ENCODE assay signal across 8 cellular contexts in the genomic region with DNA sequence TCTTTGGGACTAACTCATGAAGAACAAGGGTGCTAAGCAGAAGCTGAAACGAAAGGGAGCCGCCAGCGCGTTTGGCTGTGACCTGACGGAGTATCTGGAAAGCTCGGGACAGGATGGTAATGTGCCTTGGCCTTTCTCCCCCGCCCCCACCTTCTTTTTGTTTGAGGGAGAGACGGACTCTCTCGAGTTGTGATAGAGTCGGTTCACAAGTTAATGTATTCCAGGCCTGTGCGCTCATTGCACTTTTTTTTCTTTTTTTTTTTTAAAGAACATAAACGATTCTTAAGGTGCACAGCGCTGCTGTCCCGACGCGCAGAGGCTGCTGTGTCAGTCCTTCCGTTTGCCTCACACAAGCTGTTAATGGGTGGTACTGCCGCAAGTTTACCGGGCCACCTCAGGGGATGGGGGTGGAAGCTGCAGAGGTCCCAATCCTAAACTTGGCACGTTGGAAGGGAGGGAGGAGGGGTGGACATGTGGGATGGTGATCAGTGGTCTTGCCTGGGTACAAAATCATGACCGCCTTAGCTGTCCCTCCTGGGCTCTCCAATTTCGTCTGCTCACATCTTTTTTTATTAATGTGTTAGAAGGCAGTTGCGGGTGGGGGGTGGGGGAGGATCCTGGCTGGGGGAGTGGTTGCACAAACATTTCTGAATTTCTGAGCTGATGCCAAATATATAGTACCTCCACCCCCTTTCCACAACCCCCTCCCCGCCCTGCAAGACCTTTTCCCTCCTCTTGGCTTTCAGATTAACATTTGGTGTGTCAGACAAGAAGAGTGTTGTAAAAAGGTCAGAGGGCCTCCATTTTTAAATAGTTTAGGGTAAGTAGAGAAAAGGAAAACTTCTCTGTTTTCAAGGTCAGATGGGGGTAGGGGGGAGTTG. TPM values are rescaled to one million over a fixed set of nuclear protein-coding genes. Genes with fewer than 3 reads are reported as not detected.
DNase-seq lines count a peak whose midpoint lies in the region; ATAC-seq and TF ChIP-seq lines count a peak whose summit lies in the region.

No MANE protein-coding gene starts in this region.

- H3K4me3 ChIP-seq in Caco-2 (ENCODE audit: low read depth, low read length), result peak overlapping the region; percentile 36
- peak overlapping the region; percentile 97 for H3K4me3 ChIP-seq in coronary artery

- peaks cover 17% of the 10 kb centered on the region for H3K4me1 Mint-ChIP-seq in Caco-2 (ENCODE audit: low read depth, unreplicated experiment)

- no peaks in the 10 kb centered on the region for H3K27me3 Mint-ChIP-seq in Caco-2 (ENCODE audit: insufficient read depth, unreplicated experiment)

- peak overlapping the region; percentile 86 to 96 for H3K27ac ChIP-seq in coronary artery

- peak; percentile 21 for ATAC-seq in GM21367 (IDR thresholded peaks at IDR 0.05; ENCODE audit: unreplicated experiment)

- no TSS peak for BruUV-seq in Caco-2 (replicated peaks; lab: Mats Ljungman, UMichigan)

- H3K9me3 ChIP-seq in Caco-2, result no peaks in the 10 kb centered on the region

- H3K36me3 Mint-ChIP-seq in Caco-2 (ENCODE audit: insufficient read depth, unreplicated experiment), result no peaks in the 10 kb centered on the region

- no peaks in the 10 kb centered on the region for H3K36me3 ChIP-seq in Caco-2 (ENCODE audit: control insufficient read depth, insufficient read depth, low read length)

- CTCF ChIA-PET in Caco-2 (lab: Charles Lee), result interaction anchor here (0.7 kb wide), 1 partner anchor 28 kb away, joined by 3 read pairs; no protein-coding TSS in a partner anchor

- TF ChIP-seq CTCF in Caco-2 (IDR thresholded peaks at IDR 0.05; ENCODE audit: insufficient read depth in 1 of 2, low read depth in 1 of 2, low read length in 1 of 2, severe bottlenecking in 1 of 2, unreplicated experiment in 1 of 2) (no peak), coronary artery (IDR thresholded peaks at IDR 0.05) (no peak)

- H3K9me3 Mint-ChIP-seq in Caco-2 (ENCODE audit: unreplicated experiment), result no peaks in the 10 kb centered on the region

- H3K27ac Mint-ChIP-seq in Caco-2 (ENCODE audit: unreplicated experiment), result no peak overlapping the region

- peak overlapping the region; percentile 82 for H3K4me3 Mint-ChIP-seq in Caco-2 (ENCODE audit: unreplicated experiment)

- peak in 1 of 2 experiments; percentile 8 for DNase-seq in Caco-2
- DNase-seq in HT1080 (ENCODE audit: low read depth), result peak; percentile 67
- DNase-seq in activated CD4-positive, CD25-positive, alpha-beta regulatory T cell treated with anti-CD3 and anti-CD28 coated beads, Interleukin-2, amount 50 U/mL, for 72 hours, result peak; percentile 37
- DNase-seq in coronary artery (ENCODE audit: low spot score), result no peak
- peak; percentile 57 for DNase-seq in medulla oblongata (ENCODE audit: extremely low spot score)
- peak; percentile 33 to 45 for DNase-seq in stimulated activated CD8-positive, alpha-beta memory T cell treated with anti-CD3 and anti-CD28 coated beads, Interleukin-2, amount 100 ng/mL, for 1 hour (ENCODE audit: low read depth in 2 of 2)
- no peak for DNase-seq in NK-92 (lab: John Stamatoyannopoulos, UW; ENCODE audit: unreplicated experiment)

- intact Hi-C loops in Caco-2 (cut with micrococcal nuclease; ENCODE audit: unreplicated experiment), result loop anchor here (1.0 kb wide), 2 partner anchors 7 to 57 kb away; no protein-coding TSS in a partner anchor

- peaks cover 29% of the 10 kb centered on the region for H3K4me1 ChIP-seq in Caco-2

- POLR2A ChIA-PET in Caco-2 (lab: Charles Lee), result interaction anchor here (0.6 kb wide), 2 partner anchors 169 to 230 kb away, joined by 3 to 4 read pairs; no protein-coding TSS in a partner anchor

- H3K27me3 ChIP-seq in Caco-2 (replicated peaks; ENCODE audit: control insufficient read depth, insufficient read depth, low read length), result no peaks in the 10 kb centered on the region

RNA-seq across cellular contexts. Expression of a gene that starts 0.9 kb away (rescaled TPM):
- total RNA-seq in Caco-2 (2022), result 0.25 and 0.49 TPM in 2 replicates
- 12.9 and 14.4 TPM in 2 replicates for total RNA-seq in HT1080 (2014; rRNA removed; shearing (Covaris generic))
- 5.7 and 6.3 TPM in 2 replicates for polyA plus RNA-seq in HT1080 (2015; cell fraction: cytosol; rRNA removed)
- polyA plus RNA-seq in HT1080 (2015; cell fraction: nucleus; rRNA removed), result 7.4 and 10.4 TPM in 2 replicates

RNA-seq across cellular contexts. Expression of a gene that starts 54.5 kb away (rescaled TPM):
- 56.9 and 59.7 TPM in 2 replicates for total RNA-seq in Caco-2 (2022)
- 16.1 and 16.3 TPM in 2 replicates for total RNA-seq in HT1080 (2014; rRNA removed; shearing (Covaris generic))
- 25.9 and 27.9 TPM in 2 replicates for polyA plus RNA-seq in HT1080 (2015; cell fraction: cytosol; rRNA removed)
- polyA plus RNA-seq in HT1080 (2015; cell fraction: nucleus; rRNA removed), result 29.6 and 31.0 TPM in 2 replicates

Comparison
In these comparisons a context has a peak if more than half of its experiments do, and no peak if none do; other contexts are left out.
1. DNase-seq: peak in HT1080 (single experiment), activated CD4-positive, CD25-positive, alpha-beta regulatory T cell treated with anti-CD3 and anti-CD28 coated beads, Interleukin-2, amount 50 U/mL, for 72 hours (single experiment), medulla oblongata (single experiment) and stimulated activated CD8-positive, alpha-beta memory T cell treated with anti-CD3 and anti-CD28 coated beads, Interleukin-2, amount 100 ng/mL, for 1 hour (2 of 2); none in coronary artery (single experiment) and NK-92 (single experiment).